Comparison of ENCODE assay signal across 19 cellular contexts in the genomic region with DNA sequence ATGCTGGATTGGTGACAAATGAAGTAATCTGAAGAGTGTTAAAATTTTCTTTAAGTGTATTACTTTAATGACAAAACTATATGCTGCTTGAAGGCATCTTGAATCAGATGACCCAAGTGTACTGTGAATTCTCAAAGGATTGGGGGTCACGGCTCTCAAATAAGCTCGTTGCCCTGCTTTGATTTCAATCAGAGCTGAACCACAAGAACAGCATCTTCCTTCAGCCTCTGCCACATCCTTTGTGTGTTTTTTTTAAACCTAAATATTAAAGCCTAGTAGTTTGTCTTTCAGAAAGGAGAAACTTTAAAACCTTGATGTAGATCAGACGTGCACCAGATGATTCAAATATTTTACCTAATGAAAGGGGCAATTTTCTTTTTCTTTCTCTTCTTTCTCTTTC. TPM values are rescaled to one million over a fixed set of nuclear protein-coding genes. Genes with fewer than 3 reads are reported as not detected.
DNase-seq lines count a peak whose midpoint lies in the region; ATAC-seq and TF ChIP-seq lines count a peak whose summit lies in the region.
"Had no signal": no experiment of that assay in that cellular context is flagged by ENCODE, and none has a peak within 500 bp of the region (broad histone marks: within the 10 kb centered on the region; RNA-seq: fewer than 3 reads in every experiment).

No MANE protein-coding gene starts in this region.

- H3K27ac ChIP-seq in left ventricle myocardium inferior (replicated peaks) (peak overlapping the region; percentile 84), osteoblast (ENCODE audit: low read depth, low read length) (no peak overlapping the region)

- CTCF ChIA-PET in T-cell (lab: Charles Lee), result interaction anchor here (0.6 to 1.5 kb wide), 3 partner anchors 9 to 194 kb away, joined by 3 to 17 read pairs (median 8); a partner anchor contains a TSS

- H3K36me3 ChIP-seq in left ventricle myocardium inferior (no peaks in the 10 kb centered on the region), osteoblast (ENCODE audit: insufficient read depth, low read length) (no peaks in the 10 kb centered on the region)

- TF ChIP-seq CTCF in left ventricle myocardium inferior (IDR thresholded peaks at IDR 0.05; ENCODE audit: borderline replicate concordance) (no peak), glutamatergic neuron (IDR thresholded peaks at IDR 0.05; ENCODE audit: partially characterized antibody, unreplicated experiment) (no peak), osteoblast (IDR thresholded peaks at IDR 0.05; ENCODE audit: extremely low read depth, low read depth, low read length) (no peak)

- ATAC-seq in left ventricle myocardium superior (no peak), T-cell (replicated peaks in 1 of 4) (peak; percentile 59 to 73 (median 68))
- peak; percentile 43 for ATAC-seq in stimulated activated effector memory CD8-positive, alpha-beta T cell treated with anti-CD3 and anti-CD28 coated beads, Interleukin-12 subunit alpha, Interleukin-12 subunit beta, amount 100 ng/mL, for 72 hours
- ATAC-seq: PC-3 had no signal

- H3K4me1 Mint-ChIP-seq in T-cell, result peaks cover 86 to 91% (median 91%) of the 10 kb centered on the region in 3 donors
- H3K4me1 Mint-ChIP-seq in stimulated activated effector memory CD8-positive, alpha-beta T cell treated with anti-CD3 and anti-CD28 coated beads, Interleukin-12 subunit alpha, Interleukin-12 subunit beta, amount 100 ng/mL, for 72 hours, result peaks cover 80% of the 10 kb centered on the region
- H3K4me1 Mint-ChIP-seq in glutamatergic neuron (ENCODE audit: low read depth, unreplicated experiment), result peaks cover 20% of the 10 kb centered on the region

- intact Hi-C loops in left ventricle myocardium inferior (cut with micrococcal nuclease) (no loop called here), left ventricle myocardium superior (cut with micrococcal nuclease) (no loop called here)

- no peak overlapping the region for H3K4me3 ChIP-seq in left ventricle myocardium inferior
- no peak overlapping the region for H3K4me3 ChIP-seq in osteoblast (ENCODE audit: insufficient read depth, low read length)
- H3K4me3 ChIP-seq: smooth muscle cell had no signal

- POLR2A ChIA-PET in T-cell (lab: Charles Lee), result interaction anchor here in 1 of 2 donors (0.6 to 1.4 kb wide), 2 partner anchors 9 kb away, joined by 3 to 16 read pairs; no protein-coding TSS in a partner anchor

- DNase-seq in left ventricle myocardium inferior (no peak), left ventricle myocardium superior (no peak), T-cell (peak in 1 of 34 experiments; percentile 21), ureter (ENCODE audit: low spot score) (no peak), glutamatergic neuron (no peak), osteoblast (ENCODE audit: insufficient read length, low spot score, missing footprints) (no peak)
- peak; percentile 68 for DNase-seq in central memory CD4-positive, alpha-beta T cell
- no peak for DNase-seq in stimulated activated effector memory CD8-positive, alpha-beta T cell treated with anti-CD3 and anti-CD28 coated beads, Interleukin-12 subunit alpha, Interleukin-12 subunit beta, amount 100 ng/mL, for 72 hours (ENCODE audit: low spot score in 2 of 2)
- DNase-seq: activated gamma-delta T cell; effector CD4-positive, alpha-beta T cell; HCEC 1CT; Karpas-422; NCI-H187; NCI-H226; NCI-H82; PC-3; SIG-M5; stimulated activated CD4-positive, alpha-beta T cell treated with anti-CD3 and anti-CD28 coated beads, Interleukin-4, amount 100 ng/mL, for 4 hours had no signal

- no peaks in the 10 kb centered on the region for H3K9me3 Mint-ChIP-seq in T-cell
- no peaks in the 10 kb centered on the region for H3K9me3 Mint-ChIP-seq in stimulated activated effector memory CD8-positive, alpha-beta T cell treated with anti-CD3 and anti-CD28 coated beads, Interleukin-12 subunit alpha, Interleukin-12 subunit beta, amount 100 ng/mL, for 72 hours
- peaks cover 3% of the 10 kb centered on the region for H3K9me3 Mint-ChIP-seq in glutamatergic neuron (ENCODE audit: unreplicated experiment)

- no peak overlapping the region for H3K4me2 ChIP-seq in osteoblast (ENCODE audit: insufficient read depth, low read length)
- H3K4me2 ChIP-seq: smooth muscle cell had no signal

- peaks cover 6% of the 10 kb centered on the region for H4K20me1 ChIP-seq in osteoblast (ENCODE audit: insufficient read depth, low read length)

- H3K79me2 ChIP-seq in osteoblast (ENCODE audit: insufficient read depth, low read length), result peaks cover 98% of the 10 kb centered on the region

- H3K27me3 ChIP-seq in left ventricle myocardium inferior (ENCODE audit: low read depth) (no peaks in the 10 kb centered on the region), osteoblast (ENCODE audit: insufficient read depth, low read length) (no peaks in the 10 kb centered on the region)

- peaks cover 16% of the 10 kb centered on the region for H3K36me3 Mint-ChIP-seq in T-cell
- peaks cover 33% of the 10 kb centered on the region for H3K36me3 Mint-ChIP-seq in stimulated activated effector memory CD8-positive, alpha-beta T cell treated with anti-CD3 and anti-CD28 coated beads, Interleukin-12 subunit alpha, Interleukin-12 subunit beta, amount 100 ng/mL, for 72 hours
- H3K36me3 Mint-ChIP-seq in glutamatergic neuron (ENCODE audit: unreplicated experiment), result no peaks in the 10 kb centered on the region

- H3K4me3 Mint-ChIP-seq in T-cell (peak overlapping the region; percentile 43 to 79 (median 66)), glutamatergic neuron (ENCODE audit: unreplicated experiment) (no peak overlapping the region)
- H3K4me3 Mint-ChIP-seq in stimulated activated effector memory CD8-positive, alpha-beta T cell treated with anti-CD3 and anti-CD28 coated beads, Interleukin-12 subunit alpha, Interleukin-12 subunit beta, amount 100 ng/mL, for 72 hours, result peak overlapping the region; percentile 36

- H3K4me1 ChIP-seq in left ventricle myocardium inferior, result peaks cover 81% of the 10 kb centered on the region
- H3K4me1 ChIP-seq in osteoblast (ENCODE audit: insufficient read depth, low read length), result peaks cover 21% of the 10 kb centered on the region

- H3K27ac Mint-ChIP-seq in T-cell (peak overlapping the region; percentile 89 to 97), glutamatergic neuron (ENCODE audit: unreplicated experiment) (no peak overlapping the region)
- H3K27ac Mint-ChIP-seq in stimulated activated effector memory CD8-positive, alpha-beta T cell treated with anti-CD3 and anti-CD28 coated beads, Interleukin-12 subunit alpha, Interleukin-12 subunit beta, amount 100 ng/mL, for 72 hours, result peak overlapping the region; percentile 74

- H3K9me3 ChIP-seq in left ventricle myocardium inferior (replicated peaks) (peaks cover 6% of the 10 kb centered on the region), osteoblast (ENCODE audit: low read depth, low read length) (peaks cover 2% of the 10 kb centered on the region)

- H2AFZ ChIP-seq in osteoblast (ENCODE audit: low read length), result no peak overlapping the region

- H3K27me3 Mint-ChIP-seq in T-cell (no peaks in the 10 kb centered on the region), glutamatergic neuron (ENCODE audit: unreplicated experiment) (peaks cover 2% of the 10 kb centered on the region)

RNA-seq across cellular contexts. Expression of a gene that starts 11.7 kb away (rescaled TPM):
- 17.1 TPM for total RNA-seq in left ventricle myocardium inferior
- total RNA-seq in left ventricle myocardium superior, result 21.1 TPM
- 10 to 100 TPM; 33.8 to 62.7 (median 55.5) TPM for total RNA-seq in T-cell
- 41.7 TPM for total RNA-seq in ureter
- total RNA-seq in glutamatergic neuron (ENCODE audit: unreplicated experiment), result 3.7 TPM
- 27.5 and 30.1 TPM in 2 replicates for total RNA-seq in osteoblast
